In the genomic region with DNA sequence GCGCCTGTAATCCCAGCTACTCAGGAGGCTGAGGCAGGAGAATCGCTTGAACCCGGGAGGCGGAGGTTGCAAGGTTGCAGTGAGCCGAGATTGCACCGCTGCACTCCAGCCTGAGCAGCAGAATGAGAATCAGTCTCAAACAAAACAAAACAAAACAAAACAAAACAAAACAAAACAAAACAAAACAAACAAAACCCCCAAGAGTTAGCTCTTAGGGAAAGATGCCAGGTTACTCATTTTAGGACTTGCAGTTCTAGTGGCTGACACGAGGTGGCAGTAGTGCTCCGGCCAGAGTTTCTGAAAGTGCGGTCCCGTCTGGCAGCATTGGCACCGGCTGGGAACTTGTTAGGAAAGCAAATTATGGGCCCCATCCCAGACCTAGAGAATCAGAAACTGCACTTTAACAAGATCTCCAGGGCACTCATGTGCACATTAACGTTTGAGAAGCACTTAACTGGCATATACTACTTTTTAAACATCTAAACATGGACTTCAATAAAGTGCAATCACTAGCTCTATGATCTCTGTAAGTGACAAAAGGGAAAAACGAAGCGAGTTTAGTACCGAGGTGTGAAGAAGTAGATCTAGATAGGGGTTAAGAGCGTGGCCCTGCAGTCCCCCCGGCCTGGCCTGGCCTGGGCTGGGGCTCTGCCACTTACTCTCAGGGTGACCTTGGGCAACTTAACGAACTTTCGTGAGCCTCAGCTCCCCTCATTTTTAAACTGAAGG, we compare ENCODE assay signal across 8 cellular contexts. TPM values are rescaled to one million over a fixed set of nuclear protein-coding genes. Genes with fewer than 3 reads are reported as not detected.
DNase-seq lines count a peak whose midpoint lies in the region; ATAC-seq and TF ChIP-seq lines count a peak whose summit lies in the region.

No MANE protein-coding gene starts in this region.

- peak; percentile 84 for TF ChIP-seq CTCF in foreskin fibroblast (IDR thresholded peaks at IDR 0.05; ENCODE audit: low read depth, low read length)
- TF ChIP-seq CTCF in omental fat pad (IDR thresholded peaks at IDR 0.05) = peak in 2 of 3 donors; percentile 87 to 98

- H3K4me3 Mint-ChIP-seq in CD4-positive, alpha-beta memory T cell = peak overlapping the region in 7 of 8 donors; percentile 37 to 67 (median 59)
- peak overlapping the region; percentile 59 for H3K4me3 Mint-ChIP-seq in activated T-helper 17 cell treated with anti-CD3 and anti-CD28 coated beads, Interleukin-2, amount 50 U/mL, for 72 hours

- no peaks in the 10 kb centered on the region for H3K27me3 Mint-ChIP-seq in CD4-positive, alpha-beta memory T cell
- no peaks in the 10 kb centered on the region for H3K27me3 Mint-ChIP-seq in activated T-helper 17 cell treated with anti-CD3 and anti-CD28 coated beads, Interleukin-2, amount 50 U/mL, for 72 hours

- peaks cover 25 to 61% (median 45%) of the 10 kb centered on the region in 4 donors for H3K4me1 Mint-ChIP-seq in CD4-positive, alpha-beta memory T cell
- peaks cover 42% of the 10 kb centered on the region for H3K4me1 Mint-ChIP-seq in activated T-helper 17 cell treated with anti-CD3 and anti-CD28 coated beads, Interleukin-2, amount 50 U/mL, for 72 hours

- H3K36me3 ChIP-seq in CD4-positive, alpha-beta memory T cell (ENCODE audit: insufficient read depth, low read length) = no peaks in the 10 kb centered on the region

- H3K27ac Mint-ChIP-seq in CD4-positive, alpha-beta memory T cell = peak overlapping the region; percentile 27 to 93 (median 84)
- peak overlapping the region; percentile 85 for H3K27ac Mint-ChIP-seq in activated T-helper 17 cell treated with anti-CD3 and anti-CD28 coated beads, Interleukin-2, amount 50 U/mL, for 72 hours

- POLR2A ChIA-PET in CD4-positive, alpha-beta memory T cell (lab: Charles Lee; ENCODE audit: partially characterized antibody) = interaction anchor here (0.6 to 39.9 kb wide), 10 partner anchors 8 to 290 kb away, joined by 3 to 1713 read pairs (median 4); a partner anchor contains a TSS

- DNase-seq in CD4-positive, alpha-beta memory T cell = peak; percentile 74 to 84 (median 76)
- DNase-seq in HPDE6-E6E7 (ENCODE audit: extremely low spot score) = peak; percentile 42
- peak; percentile 68 for DNase-seq in RKO (ENCODE audit: low spot score)
- peak; percentile 42 to 84 for DNase-seq in foreskin fibroblast
- peak; percentile 80 for DNase-seq in omental fat pad (ENCODE audit: low spot score)
- peak; percentile 89 for DNase-seq in superior temporal gyrus (ENCODE audit: extremely low spot score)

- ATAC-seq in activated T-helper 17 cell treated with anti-CD3 and anti-CD28 coated beads, Interleukin-2, amount 50 U/mL, for 72 hours (replicated peaks) = peak; percentile 18
- ATAC-seq in omental fat pad (ENCODE audit: low FRiP score) = peak; percentile 58
- no peak for ATAC-seq in HG03460 (IDR thresholded peaks at IDR 0.05; ENCODE audit: unreplicated experiment)

- intact Hi-C loops in CD4-positive, alpha-beta memory T cell (cut with micrococcal nuclease) = loop anchor here (1.0 kb wide), 2 partner anchors 53 to 84 kb away; no protein-coding TSS in a partner anchor

- peaks cover 46% of the 10 kb centered on the region for H3K4me1 ChIP-seq in CD4-positive, alpha-beta memory T cell (ENCODE audit: insufficient read depth, low read length)

- no peak overlapping the region for H3K4me3 ChIP-seq in CD4-positive, alpha-beta memory T cell (ENCODE audit: low read length in 2 of 2)
- H3K4me3 ChIP-seq in foreskin fibroblast (ENCODE audit: low read depth in 1 of 2, low read length in 2 of 2) = no peak overlapping the region

- no peaks in the 10 kb centered on the region for H3K9me3 ChIP-seq in CD4-positive, alpha-beta memory T cell (ENCODE audit: control insufficient read depth in 1 of 2, low read length in 2 of 2)

- H3K27me3 ChIP-seq in CD4-positive, alpha-beta memory T cell (ENCODE audit: insufficient read depth, low read length) = no peaks in the 10 kb centered on the region

- peaks cover 0 to 2% (median 0%) of the 10 kb centered on the region in 8 donors for H3K9me3 Mint-ChIP-seq in CD4-positive, alpha-beta memory T cell
- no peaks in the 10 kb centered on the region for H3K9me3 Mint-ChIP-seq in activated T-helper 17 cell treated with anti-CD3 and anti-CD28 coated beads, Interleukin-2, amount 50 U/mL, for 72 hours

- CTCF ChIA-PET in CD4-positive, alpha-beta memory T cell (lab: Charles Lee; ENCODE audit: partially characterized antibody) = interaction anchor here (0.7 to 11.9 kb wide), 41 partner anchors 8 to 534 kb away, joined by 3 to 296 read pairs (median 6); no protein-coding TSS in a partner anchor

- no peak overlapping the region for H3K27ac ChIP-seq in CD4-positive, alpha-beta memory T cell (ENCODE audit: low read depth, low read length)

- no peaks in the 10 kb centered on the region for H3K36me3 Mint-ChIP-seq in CD4-positive, alpha-beta memory T cell
- H3K36me3 Mint-ChIP-seq in activated T-helper 17 cell treated with anti-CD3 and anti-CD28 coated beads, Interleukin-2, amount 50 U/mL, for 72 hours (ENCODE audit: low read depth) = peaks cover 33% of the 10 kb centered on the region

RNA-seq across cellular contexts. Expression of a gene that starts 41.9 kb away (rescaled TPM):
- 100 to 1,000 TPM; 111 TPM for total RNA-seq in CD4-positive, alpha-beta memory T cell
- 100 to 1,000 TPM; 150 to 201 TPM for polyA plus RNA-seq in CD4-positive, alpha-beta memory T cell
- total RNA-seq in activated T-helper 17 cell treated with anti-CD3 and anti-CD28 coated beads, Interleukin-2, amount 50 U/mL, for 72 hours = 100 to 1,000 TPM; 291 to 379 TPM
- total RNA-seq in omental fat pad = 100 to 1,000 TPM in 2 of 4 donors, 10 to 100 TPM in 2; 34.0 to 122 (median 84.5) TPM
